Comparison of ENCODE assay signal across 8 cellular contexts in the genomic region with DNA sequence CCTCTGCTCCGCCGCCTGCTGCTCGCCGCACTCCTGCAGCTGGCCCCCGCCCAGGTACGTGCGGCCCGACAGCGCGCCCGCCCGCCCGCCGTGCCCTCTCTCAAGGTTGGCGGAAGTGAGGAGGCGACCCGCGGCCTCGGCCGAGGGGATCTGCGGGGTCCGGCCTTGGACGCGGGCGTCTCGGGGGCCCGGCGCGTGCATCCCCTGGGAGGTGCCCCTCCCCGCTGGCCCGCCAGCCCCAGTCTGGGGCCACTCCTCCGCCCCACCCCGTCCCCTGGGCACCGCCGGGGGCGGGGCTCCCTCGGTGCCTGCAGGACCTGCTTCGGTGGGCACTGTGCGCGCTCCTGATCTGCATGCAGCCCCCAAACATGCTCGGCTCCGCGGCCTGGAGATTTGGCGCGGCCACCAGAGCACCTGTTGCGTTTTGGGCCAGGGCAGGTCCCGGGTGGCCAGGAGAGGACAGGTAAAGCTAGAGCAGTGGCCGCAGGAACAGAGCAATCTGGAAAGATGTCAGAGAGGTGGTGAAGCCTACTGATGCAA. TPM values are rescaled to one million over a fixed set of nuclear protein-coding genes. Genes with fewer than 3 reads are reported as not detected.
DNase-seq lines count a peak whose midpoint lies in the region; ATAC-seq and TF ChIP-seq lines count a peak whose summit lies in the region.

No MANE protein-coding gene starts in this region.

- peak overlapping the region; percentile 44 for H3K27ac ChIP-seq in DOHH2 (ENCODE audit: low read depth, low read length)

- no peaks in the 10 kb centered on the region for H3K27me3 ChIP-seq in DOHH2 (ENCODE audit: control insufficient read depth, low read length)
- H3K27me3 ChIP-seq in kidney epithelial cell (ENCODE audit: control insufficient read depth, insufficient read depth, low read length), result no peaks in the 10 kb centered on the region

- H3K79me2 ChIP-seq in DOHH2 (ENCODE audit: control insufficient read depth, low read length), result peaks cover 27% of the 10 kb centered on the region

- peak overlapping the region; percentile 66 to 99 (median 88) for H3K27ac Mint-ChIP-seq in brain

- POLR2A ChIA-PET in HEK293T (lab: Yijun Ruan, JAX), result interaction anchor here (2.5 to 5.3 kb wide), 3 partner anchors 10 to 15 kb away, joined by 8 to 59 read pairs (median 12); a partner anchor contains a TSS

- H3K36me3 Mint-ChIP-seq in brain, result no peaks in the 10 kb centered on the region

- peak overlapping the region; percentile 80 to 88 (median 86) for H3K4me3 Mint-ChIP-seq in brain

- no peaks in the 10 kb centered on the region for H3K9me3 Mint-ChIP-seq in brain

- no peaks in the 10 kb centered on the region for H3K9me2 ChIP-seq in DOHH2 (replicated peaks; ENCODE audit: control insufficient read depth, low read length)

- peak; percentile 16 for ATAC-seq in HG02970 (IDR thresholded peaks at IDR 0.05; ENCODE audit: low FRiP score, unreplicated experiment)
- ATAC-seq in stimulated activated naive CD8-positive, alpha-beta T cell treated with anti-CD3 and anti-CD28 coated beads, Interleukin-15, Interleukin-2, amounts not matched to agents 100 U/mL and 50 U/mL, for 24 hours, result peak; percentile 56

- H3F3A ChIP-seq in DOHH2 (ENCODE audit: control insufficient read depth, insufficient read depth), result peaks cover 36% of the 10 kb centered on the region

- peak; percentile 34 for DNase-seq in T follicular helper cell (ENCODE audit: low read depth)
- no peak for DNase-seq in kidney epithelial cell (ENCODE audit: low read depth)
- DNase-seq in stimulated activated naive CD8-positive, alpha-beta T cell treated with anti-CD3 and anti-CD28 coated beads, Interleukin-15, Interleukin-2, amounts not matched to agents 100 U/mL and 50 U/mL, for 24 hours, result peak; percentile 67
- DNase-seq in HK-2 (ENCODE audit: unreplicated experiment), result no peak
- no peak for DNase-seq in HEK293T (ENCODE audit: extremely low spot score)

- H3K4me2 ChIP-seq in DOHH2 (ENCODE audit: low read length), result peak overlapping the region; percentile 98

- CTCF ChIA-PET in HEK293T (lab: Yijun Ruan, JAX), result no interaction called here

- peaks cover 55% of the 10 kb centered on the region for H3K4me1 Mint-ChIP-seq in brain

- peaks cover 78% of the 10 kb centered on the region for H3K4me1 ChIP-seq in DOHH2 (ENCODE audit: control insufficient read depth, low read length)

- peaks cover 36% of the 10 kb centered on the region for H3K36me3 ChIP-seq in DOHH2 (ENCODE audit: control insufficient read depth, low read length)
- H3K36me3 ChIP-seq in kidney epithelial cell (ENCODE audit: control insufficient read depth, insufficient read depth, low read length), result no peaks in the 10 kb centered on the region

- peak overlapping the region; percentile 90 for H3K4me3 ChIP-seq in DOHH2 (ENCODE audit: low read length)
- H3K4me3 ChIP-seq in kidney epithelial cell (ENCODE audit: low read depth, low read length), result peak overlapping the region; percentile 50

- no peaks in the 10 kb centered on the region for H3K9me3 ChIP-seq in DOHH2 (ENCODE audit: control insufficient read depth, insufficient read depth, low read length)

- H4K20me1 ChIP-seq in DOHH2 (ENCODE audit: control insufficient read depth, insufficient read depth, low read depth, low read length), result no peaks in the 10 kb centered on the region; the same call in 1 of the 2 replicates

- no peak for TF ChIP-seq CTCF in DOHH2 (IDR thresholded peaks at IDR 0.05; ENCODE audit: low read depth, low read length, poor library complexity, severe bottlenecking)
- no peak for TF ChIP-seq CTCF in brain (conservative IDR thresholded peaks at IDR 0.05)
- no peak for TF ChIP-seq CTCF in kidney epithelial cell (IDR thresholded peaks at IDR 0.05; ENCODE audit: insufficient read depth, low read length, poor library complexity, severe bottlenecking)

- no peaks in the 10 kb centered on the region for H3K27me3 Mint-ChIP-seq in brain

TF ChIP-seq in HEK293T, 16 proteins besides CTCF, POLR2A, EP300 and RAD21:
- TF ChIP-seq L3MBTL2 (conservative IDR thresholded peaks at IDR 0.05), result no peak
- no peak for TF ChIP-seq SP1 (IDR thresholded peaks at IDR 0.05)
- no peak for TF ChIP-seq FOXA1 (IDR thresholded peaks at IDR 0.05)
- no peak for TF ChIP-seq FOXK2 (IDR thresholded peaks at IDR 0.05)
- no peak for TF ChIP-seq BHLHE40 (IDR thresholded peaks at IDR 0.05; ENCODE audit: borderline replicate concordance)
- TF ChIP-seq SUZ12 (IDR thresholded peaks at IDR 0.05), result no peak
- no peak for TF ChIP-seq NFRKB (IDR thresholded peaks at IDR 0.05)
- no peak for TF ChIP-seq ZNF384 (IDR thresholded peaks at IDR 0.05)
- TF ChIP-seq LEF1 (IDR thresholded peaks at IDR 0.05; ENCODE audit: borderline replicate concordance), result no peak
- TF ChIP-seq, protein P1, sequence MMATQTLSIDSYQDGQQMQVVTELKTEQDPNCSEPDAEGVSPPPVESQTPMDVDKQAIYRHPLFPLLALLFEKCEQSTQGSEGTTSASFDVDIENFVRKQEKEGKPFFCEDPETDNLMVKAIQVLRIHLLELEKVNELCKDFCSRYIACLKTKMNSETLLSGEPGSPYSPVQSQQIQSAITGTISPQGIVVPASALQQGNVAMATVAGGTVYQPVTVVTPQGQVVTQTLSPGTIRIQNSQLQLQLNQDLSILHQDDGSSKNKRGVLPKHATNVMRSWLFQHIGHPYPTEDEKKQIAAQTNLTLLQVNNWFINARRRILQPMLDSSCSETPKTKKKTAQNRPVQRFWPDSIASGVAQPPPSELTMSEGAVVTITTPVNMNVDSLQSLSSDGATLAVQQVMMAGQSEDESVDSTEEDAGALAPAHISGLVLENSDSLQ (IDR thresholded peaks at IDR 0.05), result no peak
- no peak for TF ChIP-seq FOXM1 (IDR thresholded peaks at IDR 0.05; ENCODE audit: borderline replicate concordance)
- no peak for TF ChIP-seq ARNT (IDR thresholded peaks at IDR 0.05)
- no peak for TF ChIP-seq ELF4 (IDR thresholded peaks at IDR 0.05)
- no peak for TF ChIP-seq TARDBP (IDR thresholded peaks at IDR 0.05)

RNA-seq across cellular contexts. Expression of a gene that starts 0.5 kb away (rescaled TPM):
- polyA plus RNA-seq in brain (ENCODE audit: insufficient read depth, low read depth, low replicate concordance), result 232 TPM
- total RNA-seq in kidney epithelial cell, result 54.7 and 61.4 TPM in 2 replicates

RNA-seq across cellular contexts. Expression of a gene that starts 4.6 kb away (rescaled TPM):
- polyA plus RNA-seq in brain (ENCODE audit: insufficient read depth, low read depth, low replicate concordance), result 204 TPM
- 14.8 and 21.7 TPM in 2 replicates for total RNA-seq in kidney epithelial cell

RNA-seq across cellular contexts. Expression of a gene that starts 6.0 kb away (rescaled TPM):
- polyA plus RNA-seq in brain (ENCODE audit: insufficient read depth, low read depth, low replicate concordance), result 247 TPM
- total RNA-seq in kidney epithelial cell, result 61.1 and 110 TPM in 2 replicates

RNA-seq across cellular contexts. Expression of a gene that starts 8.8 kb away (rescaled TPM):
- 53.5 TPM for polyA plus RNA-seq in brain (ENCODE audit: insufficient read depth, low read depth, low replicate concordance)
- 50.7 and 61.1 TPM in 2 replicates for total RNA-seq in kidney epithelial cell

RNA-seq across cellular contexts. Expression of a gene that starts 8.9 kb away (rescaled TPM):
- polyA plus RNA-seq in brain (ENCODE audit: insufficient read depth, low read depth, low replicate concordance), result 89.7 TPM
- 59.8 and 77.1 TPM in 2 replicates for total RNA-seq in kidney epithelial cell

Comparison
In these comparisons a context has a peak if more than half of its experiments do, and no peak if none do; other contexts are left out.
1. DNase-seq: peak in T follicular helper cell (single experiment) and stimulated activated naive CD8-positive, alpha-beta T cell treated with anti-CD3 and anti-CD28 coated beads, Interleukin-15, Interleukin-2, amounts not matched to agents 100 U/mL and 50 U/mL, for 24 hours (single experiment); none in kidney epithelial cell (single experiment), HK-2 (single experiment) and HEK293T (single experiment).